Comparison of ENCODE assay signal across 1 cellular context in genomic region chr16:11797166-11797956, GRCh38.
TF ChIP-seq lines count a peak whose summit lies in the region.

A gene with protein sequence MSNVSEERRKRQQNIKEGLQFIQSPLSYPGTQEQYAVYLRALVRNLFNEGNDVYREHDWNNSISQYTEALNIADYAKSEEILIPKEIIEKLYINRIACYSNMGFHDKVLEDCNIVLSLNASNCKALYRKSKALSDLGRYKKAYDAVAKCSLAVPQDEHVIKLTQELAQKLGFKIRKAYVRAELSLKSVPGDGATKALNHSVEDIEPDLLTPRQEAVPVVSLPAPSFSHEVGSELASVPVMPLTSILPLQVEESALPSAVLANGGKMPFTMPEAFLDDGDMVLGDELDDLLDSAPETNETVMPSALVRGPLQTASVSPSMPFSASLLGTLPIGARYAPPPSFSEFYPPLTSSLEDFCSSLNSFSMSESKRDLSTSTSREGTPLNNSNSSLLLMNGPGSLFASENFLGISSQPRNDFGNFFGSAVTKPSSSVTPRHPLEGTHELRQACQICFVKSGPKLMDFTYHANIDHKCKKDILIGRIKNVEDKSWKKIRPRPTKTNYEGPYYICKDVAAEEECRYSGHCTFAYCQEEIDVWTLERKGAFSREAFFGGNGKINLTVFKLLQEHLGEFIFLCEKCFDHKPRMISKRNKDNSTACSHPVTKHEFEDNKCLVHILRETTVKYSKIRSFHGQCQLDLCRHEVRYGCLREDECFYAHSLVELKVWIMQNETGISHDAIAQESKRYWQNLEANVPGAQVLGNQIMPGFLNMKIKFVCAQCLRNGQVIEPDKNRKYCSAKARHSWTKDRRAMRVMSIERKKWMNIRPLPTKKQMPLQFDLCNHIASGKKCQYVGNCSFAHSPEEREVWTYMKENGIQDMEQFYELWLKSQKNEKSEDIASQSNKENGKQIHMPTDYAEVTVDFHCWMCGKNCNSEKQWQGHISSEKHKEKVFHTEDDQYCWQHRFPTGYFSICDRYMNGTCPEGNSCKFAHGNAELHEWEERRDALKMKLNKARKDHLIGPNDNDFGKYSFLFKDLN (minus strand): TSS chr16:11797258. CDS start chr16:11782354, 14,904 bp downstream.

TF ChIP-seq in HepG2, 621 proteins besides CTCF, POLR2A, EP300 and RAD21 (continued from another document and continues in another):
- TF ChIP-seq ZMAT5 (CRISPR knock-in tag; IDR thresholded peaks at IDR 0.05; ENCODE audit: borderline replicate concordance, low read depth) (no peak; the same call in 1 of the 2 replicates), ZNF367 (CRISPR knock-in tag; IDR thresholded peaks at IDR 0.05; ENCODE audit: borderline replicate concordance) (peak; percentile 89), ZNF800 (CRISPR knock-in tag; IDR thresholded peaks at IDR 0.05) (peak; percentile 83), ZNF296 (CRISPR knock-in tag; conservative IDR thresholded peaks at IDR 0.05) (peak; percentile 78; the same call in 1 of the 2 replicates), ZNF572 (CRISPR knock-in tag; IDR thresholded peaks at IDR 0.05) (no peak; the same call in 1 of the 2 replicates), ZNF251 (CRISPR knock-in tag; IDR thresholded peaks at IDR 0.05) (peak; percentile 90; the same call in 1 of the 2 replicates), ZNF460 (CRISPR knock-in tag; IDR thresholded peaks at IDR 0.05; ENCODE audit: borderline replicate concordance) (no peak), KAT8 (CRISPR knock-in tag; IDR thresholded peaks at IDR 0.05) (peak; percentile 92), CEBPB (IDR thresholded peaks at IDR 0.05; ENCODE audit: borderline replicate concordance, low read depth, low read length) (peak; percentile 53; the same call in 1 of the 2 replicates), RORA (CRISPR knock-in tag; IDR thresholded peaks at IDR 0.05) (no peak), ZNF383 (CRISPR knock-in tag; IDR thresholded peaks at IDR 0.05; ENCODE audit: borderline replicate concordance) (peak; percentile 100), TAF15 (IDR thresholded peaks at IDR 0.05; ENCODE audit: low read depth, low read length, poor library complexity, severe bottlenecking) (no peak), POGZ (CRISPR knock-in tag; IDR thresholded peaks at IDR 0.05) (peak; percentile 97), ZNF337 (CRISPR knock-in tag; IDR thresholded peaks at IDR 0.05; ENCODE audit: borderline replicate concordance, low read depth) (peak; percentile 97; the same call in 1 of the 2 replicates), NBN (conservative IDR thresholded peaks at IDR 0.05) (no peak), SSRP1 (CRISPR knock-in tag; IDR thresholded peaks at IDR 0.05) (peak; percentile 57; the same call in 1 of the 2 replicates), ZNF576 (CRISPR knock-in tag; IDR thresholded peaks at IDR 0.05) (peak; percentile 92), ZFP62 (CRISPR knock-in tag; IDR thresholded peaks at IDR 0.05) (peak; percentile 35; the same call in 1 of the 2 replicates), ZNF678 (CRISPR knock-in tag; IDR thresholded peaks at IDR 0.05) (peak; percentile 98), HMGA1 (CRISPR knock-in tag; conservative IDR thresholded peaks at IDR 0.05) (no peak), ZNF264 (CRISPR knock-in tag; IDR thresholded peaks at IDR 0.05) (peak; percentile 85; the same call in 1 of the 2 replicates), NFKB2 (CRISPR knock-in tag; IDR thresholded peaks at IDR 0.05; ENCODE audit: borderline replicate concordance) (peak; percentile 99), ATF7 (IDR thresholded peaks at IDR 0.05) (no peak), ATF7 (CRISPR knock-in tag; IDR thresholded peaks at IDR 0.05) (peak; percentile 87), ZNF136 (CRISPR knock-in tag; IDR thresholded peaks at IDR 0.05; ENCODE audit: low read depth) (peak; percentile 76), EHMT2 (IDR thresholded peaks at IDR 0.05; ENCODE audit: borderline replicate concordance, low read depth, low read length) (no peak), NFAT5 (CRISPR knock-in tag; IDR thresholded peaks at IDR 0.05) (peak; percentile 96), BCL6 (CRISPR knock-in tag; IDR thresholded peaks at IDR 0.05) (peak; percentile 65), ZNF740 (CRISPR knock-in tag; IDR thresholded peaks at IDR 0.05) (no peak; the same call in 1 of the 2 replicates), NKX3-1 (CRISPR knock-in tag; IDR thresholded peaks at IDR 0.05) (peak; percentile 94), HNRNPH1 (optimal IDR thresholded peaks at IDR 0.05; ENCODE audit: low read depth, low read length) (no peak), FOSL1 (CRISPR knock-in tag; IDR thresholded peaks at IDR 0.05; ENCODE audit: borderline replicate concordance) (peak; percentile 55; the same call in 1 of the 2 replicates), DDIT3 (CRISPR knock-in tag; IDR thresholded peaks at IDR 0.05) (peak; percentile 28; the same call in 1 of the 2 replicates), ZC3H4 (CRISPR knock-in tag; IDR thresholded peaks at IDR 0.05; ENCODE audit: borderline replicate concordance) (peak; percentile 53; the same call in 1 of the 2 replicates), MLXIP (CRISPR knock-in tag; IDR thresholded peaks at IDR 0.05; ENCODE audit: borderline replicate concordance) (peak; percentile 86; the same call in 1 of the 2 replicates), SNAPC2 (CRISPR knock-in tag; IDR thresholded peaks at IDR 0.05) (peak; percentile 93), ELF4 (CRISPR knock-in tag; IDR thresholded peaks at IDR 0.05; ENCODE audit: borderline replicate concordance) (no peak), ETV5 (CRISPR knock-in tag; IDR thresholded peaks at IDR 0.05; ENCODE audit: borderline replicate concordance) (peak; percentile 78), ZNF513 (CRISPR knock-in tag; conservative IDR thresholded peaks at IDR 0.05) (0 out of 2 replicates have a peak, but pooled peaks have one; percentile 26), ZNF563 (CRISPR knock-in tag; IDR thresholded peaks at IDR 0.05) (peak; percentile 92), CEBPG (CRISPR knock-in tag; IDR thresholded peaks at IDR 0.05) (peak; percentile 2; the same call in 1 of the 2 replicates), ZNF569 (CRISPR knock-in tag; IDR thresholded peaks at IDR 0.05; ENCODE audit: borderline replicate concordance) (no peak), ZNF605 (CRISPR knock-in tag; IDR thresholded peaks at IDR 0.05) (peak; percentile 98), ZNF709 (CRISPR knock-in tag; IDR thresholded peaks at IDR 0.05) (peak; percentile 99)
- TF ChIP-seq, protein P1, sequence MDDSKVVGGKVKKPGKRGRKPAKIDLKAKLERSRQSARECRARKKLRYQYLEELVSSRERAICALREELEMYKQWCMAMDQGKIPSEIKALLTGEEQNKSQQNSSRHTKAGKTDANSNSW (CRISPR knock-in tag; IDR thresholded peaks at IDR 0.05; ENCODE audit: borderline replicate concordance) = 0 out of 2 replicates have a peak, but pooled peaks have one; percentile 19
- TF ChIP-seq, protein P2, sequence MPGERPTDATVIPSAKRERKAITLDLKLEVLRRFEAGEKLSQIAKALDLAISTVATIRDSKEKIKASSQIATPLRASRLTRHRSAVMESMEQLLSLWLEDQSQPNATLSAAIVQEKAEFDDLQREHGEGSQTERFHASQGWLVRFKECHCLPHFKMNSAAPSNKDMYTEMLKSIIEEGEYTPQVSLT (CRISPR knock-in tag; IDR thresholded peaks at IDR 0.05; ENCODE audit: borderline replicate concordance, low read depth) = no peak; the same call in 1 of the 2 replicates
